In the genomic region with DNA sequence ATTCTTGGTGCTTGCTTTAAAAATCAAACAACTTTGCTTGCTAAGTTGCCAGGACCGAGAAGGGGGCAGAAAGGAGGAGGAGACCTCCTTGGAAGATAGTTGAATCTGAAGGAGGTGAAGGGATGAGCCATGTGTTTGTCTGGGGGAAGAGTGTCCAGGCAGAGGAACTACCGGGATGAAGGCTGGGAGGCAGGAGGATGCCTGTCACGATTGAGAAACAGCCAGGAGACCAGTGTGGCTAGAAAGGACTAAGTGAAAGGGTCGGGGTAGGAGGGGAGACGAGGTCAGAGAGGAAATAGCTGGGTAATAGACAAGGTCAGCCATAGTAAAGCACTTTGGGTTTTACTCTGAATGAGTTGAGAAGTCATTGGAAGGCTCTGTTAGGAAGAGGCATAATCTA, we compare ENCODE assay signal across 10 cellular contexts. TPM values are rescaled to one million over a fixed set of nuclear protein-coding genes. Genes with fewer than 3 reads are reported as not detected.
DNase-seq lines count a peak whose midpoint lies in the region; ATAC-seq and TF ChIP-seq lines count a peak whose summit lies in the region.
"Had no signal": no experiment of that assay in that cellular context is flagged by ENCODE, and none has a peak within 500 bp of the region (broad histone marks: within the 10 kb centered on the region; RNA-seq: fewer than 3 reads in every experiment).

No MANE protein-coding gene starts in this region.

- intact Hi-C loops in PC-3 (cut with micrococcal nuclease) (no loop called here), posterior vena cava (cut with DNase I) (no loop called here)

- TF ChIP-seq POLR2A in gastroesophageal sphincter (IDR thresholded peaks at IDR 0.05) = no peak

- H3K4me3 ChIP-seq in PC-3 (ENCODE audit: low read length) (no peak overlapping the region), iPS-11a (ENCODE audit: low read depth, low read length) (peak overlapping the region; percentile 78), gastroesophageal sphincter (peak overlapping the region in 1 of 2 donors; percentile 41)

- POLR2A ChIA-PET in PC-3 (lab: Charles Lee; ENCODE audit: unreplicated experiment) = no interaction called here

- H3K27ac ChIP-seq in PC-3 (ENCODE audit: low read length) (no peak overlapping the region), gastroesophageal sphincter (no peak overlapping the region)

- DNase-seq in stimulated activated naive CD8-positive, alpha-beta T cell treated with anti-CD3 and anti-CD28 coated beads, Interleukin-15, amount 100 ng/mL, for 72 hours = no peak
- no peak for DNase-seq in stimulated activated naive CD8-positive, alpha-beta T cell treated with anti-CD3 and anti-CD28 coated beads, Interleukin-15, Interleukin-2, amounts not matched to agents 100 U/mL and 50 U/mL, for 24 hours
- DNase-seq in PC-3 (no peak), posterior vena cava (ENCODE audit: low spot score) (no peak), NCI-H1048 (lab: John Stamatoyannopoulos, UW) (no peak)

- no TSS peak for BruUV-seq in PC-3 (replicated peaks; lab: Mats Ljungman, UMichigan)

- peak overlapping the region; percentile 98; the same call in 1 of the 2 replicates for H2AFZ ChIP-seq in PC-3 (ENCODE audit: low read length)

- CTCF ChIA-PET in PC-3 (lab: Charles Lee) = no interaction called here

- no peak for TF ChIP-seq CTCF in PC-3 (conservative IDR thresholded peaks at IDR 0.05; ENCODE audit: low read depth, low read length)
- no peak for TF ChIP-seq CTCF in gastroesophageal sphincter (IDR thresholded peaks at IDR 0.05)

- H3K36me3 ChIP-seq in PC-3 (ENCODE audit: low read depth, low read length) (no peaks in the 10 kb centered on the region), gastroesophageal sphincter (no peaks in the 10 kb centered on the region)

- H3K4me1 Mint-ChIP-seq in stimulated activated naive CD8-positive, alpha-beta T cell treated with anti-CD3 and anti-CD28 coated beads, Interleukin-15, amount 100 ng/mL, for 72 hours = peaks cover 15% of the 10 kb centered on the region

- H3F3A ChIP-seq in PC-3 (ENCODE audit: low read length, unreplicated experiment) = no peaks in the 10 kb centered on the region

- H3K27me3 ChIP-seq in PC-3 (ENCODE audit: low read length) = peaks cover 10% of the 10 kb centered on the region; the same call in 1 of the 2 replicates
- peaks cover 22% of the 10 kb centered on the region for H3K27me3 ChIP-seq in gastroesophageal sphincter

- H3K9ac ChIP-seq in PC-3 (ENCODE audit: low read length) = no peak overlapping the region

- no peaks in the 10 kb centered on the region for H3K9me2 ChIP-seq in PC-3 (replicated peaks; ENCODE audit: low read length)

- no peaks in the 10 kb centered on the region for H3K9me3 Mint-ChIP-seq in stimulated activated naive CD8-positive, alpha-beta T cell treated with anti-CD3 and anti-CD28 coated beads, Interleukin-15, amount 100 ng/mL, for 72 hours
- H3K9me3 Mint-ChIP-seq: stimulated activated naive B cell treated with anti-CD40 and anti-IgM and Interleukin-4, amounts not matched to agents 10 μg/mL and 1 μg/mL and 100 μg/mL, for 72 hours had no signal

- peak overlapping the region; percentile 88; the same call in 1 of the 2 replicates for H3K4me2 ChIP-seq in PC-3 (ENCODE audit: low read length)

- H3K27me3 Mint-ChIP-seq in stimulated activated naive CD8-positive, alpha-beta T cell treated with anti-CD3 and anti-CD28 coated beads, Interleukin-15, amount 100 ng/mL, for 72 hours = peaks cover 69% of the 10 kb centered on the region

- peak overlapping the region in 1 of 2 donors; percentile 86 for H3K4me3 Mint-ChIP-seq in stimulated activated naive CD8-positive, alpha-beta T cell treated with anti-CD3 and anti-CD28 coated beads, Interleukin-15, amount 100 ng/mL, for 72 hours

- peak; percentile 17 for ATAC-seq in stimulated activated naive CD8-positive, alpha-beta T cell treated with anti-CD3 and anti-CD28 coated beads, Interleukin-15, amount 100 ng/mL, for 72 hours
- no peak for ATAC-seq in stimulated activated naive CD8-positive, alpha-beta T cell treated with anti-CD3 and anti-CD28 coated beads, Interleukin-15, Interleukin-2, amounts not matched to agents 100 U/mL and 50 U/mL, for 24 hours
- ATAC-seq in PC-3 (no peak), GM21381 (IDR thresholded peaks at IDR 0.05; ENCODE audit: unreplicated experiment) (no peak), gastroesophageal sphincter (no peak)

- H3K79me2 ChIP-seq in PC-3 (ENCODE audit: low read length) = no peaks in the 10 kb centered on the region

- TF ChIP-seq EP300 in gastroesophageal sphincter (IDR thresholded peaks at IDR 0.05) = no peak

- no peaks in the 10 kb centered on the region for H4K20me1 ChIP-seq in PC-3 (ENCODE audit: low read length)

- H3K9me3 ChIP-seq in PC-3 (ENCODE audit: low read length) = no peaks in the 10 kb centered on the region
- H3K9me3 ChIP-seq in gastroesophageal sphincter = no peaks in the 10 kb centered on the region

- H3K4me1 ChIP-seq in PC-3 (ENCODE audit: insufficient read depth, low read length) (no peaks in the 10 kb centered on the region), gastroesophageal sphincter (peaks cover 0 to 11% (median 0%) of the 10 kb centered on the region in 3 donors)

- no peak overlapping the region for H3K27ac Mint-ChIP-seq in stimulated activated naive CD8-positive, alpha-beta T cell treated with anti-CD3 and anti-CD28 coated beads, Interleukin-15, amount 100 ng/mL, for 72 hours
- H3K27ac Mint-ChIP-seq: stimulated activated naive B cell treated with anti-CD40 and anti-IgM and Interleukin-4, amounts not matched to agents 10 μg/mL and 1 μg/mL and 100 μg/mL, for 72 hours had no signal

- WGBS in gastroesophageal sphincter (ENCODE audit: low coverage in 1 of 2), 2 donors = 7 to 17% methylated on average over 5 of the region's 5 CpGs

RNA-seq across cellular contexts. Expression of a gene that starts 38.9 kb away (rescaled TPM):
- total RNA-seq in PC-3 (2014; rRNA removed) (14.2 and 17.7 TPM in 2 replicates), posterior vena cava (10 to 100 TPM; 39.9 to 41.8 TPM), gastroesophageal sphincter (10 to 100 TPM; 34.3 to 54.4 (median 39.0) TPM)

RNA-seq across cellular contexts. Expression of a gene that starts 58.0 kb away (rescaled TPM):
- total RNA-seq in PC-3 (2014; rRNA removed) (not detected in 2 replicates), posterior vena cava (not detected), gastroesophageal sphincter (not detected)
- total RNA-seq: T-helper 1 cell treated with Interleukin-12 subunit alpha and Interleukin-12 subunit beta and Interleukin-4 antibody, amounts not matched to agents 30 ng/mL and 1 ng/mL, for 36 hours had no signal
